9 cellular contexts compared by ENCODE assay signal in the genomic region with DNA sequence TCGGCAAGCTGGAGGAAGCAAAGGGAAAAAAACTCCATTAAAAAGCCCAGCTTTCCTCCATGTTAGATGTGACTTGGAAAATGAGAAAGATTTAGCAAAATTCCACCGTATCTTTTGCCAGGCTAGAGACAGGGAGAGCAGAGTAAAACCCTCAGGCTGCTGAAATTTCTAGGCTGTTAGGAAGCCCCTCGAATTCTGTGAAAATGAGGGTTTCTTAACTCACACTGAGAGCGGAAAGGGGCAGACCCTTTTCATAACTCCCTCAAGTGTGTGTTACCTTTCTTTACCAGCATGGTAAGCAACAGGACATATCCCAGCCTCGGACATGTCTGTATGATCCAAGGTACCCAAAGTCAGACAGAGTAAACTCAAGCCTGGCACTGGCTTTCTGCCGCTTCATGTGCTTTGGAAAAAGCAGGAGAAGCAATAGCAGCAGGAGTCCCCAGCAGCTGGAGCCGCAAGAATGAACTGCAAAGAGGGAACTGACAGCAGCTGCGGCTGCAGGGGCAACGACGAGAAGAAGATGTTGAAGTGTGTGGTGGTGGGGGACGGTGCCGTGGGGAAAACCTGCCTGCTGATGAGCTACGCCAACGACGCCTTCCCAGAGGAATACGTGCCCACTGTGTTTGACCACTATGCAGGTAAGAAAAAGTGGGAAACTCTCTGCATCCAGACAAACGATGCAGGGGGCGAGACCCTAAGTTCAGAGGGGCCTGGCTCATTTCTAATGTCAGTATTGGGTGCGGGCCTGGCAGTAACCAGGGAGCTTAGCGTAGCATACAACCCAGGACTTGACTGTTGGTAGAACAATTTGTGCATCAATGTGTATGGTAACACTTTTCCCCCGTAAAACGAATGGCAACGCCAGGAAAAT. TPM values are rescaled to one million over a fixed set of nuclear protein-coding genes. Genes with fewer than 3 reads are reported as not detected.
DNase-seq lines count a peak whose midpoint lies in the region; ATAC-seq and TF ChIP-seq lines count a peak whose summit lies in the region.
"Had no signal": no experiment of that assay in that cellular context is flagged by ENCODE, and none has a peak within 500 bp of the region (broad histone marks: within the 10 kb centered on the region; RNA-seq: fewer than 3 reads in every experiment).

Gene RHOJ, plus strand, starts transcription at position 37 of the 874 bp plus-strand sequence. Its CDS starts 427 bp downstream, at position 464.

- WGBS in lung, 2 donors, result 19 to 28% methylated on average over 23 of the region's 23 CpGs
- WGBS in transverse colon (ENCODE audit: low coverage in 1 of 2), 2 donors, result 14 to 38% methylated on average over 3 to 23 of the region's 23 CpGs

- H3K4me1 Mint-ChIP-seq in activated CD4-positive, alpha-beta T cell treated with anti-CD3 and anti-CD28 coated beads, Interleukin-2, amount 10 ng/mL, durations not matched to agents 7 days and 5 days, result no peaks in the 10 kb centered on the region

- H3K36me3 ChIP-seq in lung (ENCODE audit: control insufficient read depth in 2 of 2, insufficient read depth in 2 of 2, low read length in 2 of 2) (no peaks in the 10 kb centered on the region), transverse colon (no peaks in the 10 kb centered on the region)

- H3K27me3 ChIP-seq in lung (ENCODE audit: control insufficient read depth, insufficient read depth) (no peaks in the 10 kb centered on the region), transverse colon (no peaks in the 10 kb centered on the region)

- no peak within 1 kb of the TSS for H3K27ac Mint-ChIP-seq in activated CD4-positive, alpha-beta T cell treated with anti-CD3 and anti-CD28 coated beads, Interleukin-2, amount 10 ng/mL, durations not matched to agents 7 days and 5 days
- H3K27ac Mint-ChIP-seq: activated naive CD8-positive, alpha-beta T cell had no signal

- no peak for TF ChIP-seq EP300 in transverse colon (IDR thresholded peaks at IDR 0.05; ENCODE audit: low read depth)

- H3K4me3 Mint-ChIP-seq in activated CD4-positive, alpha-beta T cell treated with anti-CD3 and anti-CD28 coated beads, Interleukin-2, amount 10 ng/mL, durations not matched to agents 7 days and 5 days, result no peak within 1 kb of the TSS
- H3K4me3 Mint-ChIP-seq: activated naive CD8-positive, alpha-beta T cell had no signal

- H3K4me1 ChIP-seq in lung (ENCODE audit: control insufficient read depth in 2 of 2, insufficient read depth in 2 of 2, low read length in 2 of 2), result peaks cover 0 to 6% of the 10 kb centered on the region in 2 donors
- peaks cover 0 to 9% (median 0%) of the 10 kb centered on the region in 4 donors for H3K4me1 ChIP-seq in transverse colon

- CTCF ChIA-PET in activated CD4-positive, alpha-beta T cell treated with anti-CD3 and anti-CD28 coated beads, Interleukin-2, amount 10 ng/mL, durations not matched to agents 7 days and 5 days (lab: Charles Lee), result no interaction called here

- in situ Hi-C loops in transverse colon (cut with MboI; ENCODE audit: low pct_ligation_motif_present in 1 of 4, low pct_unique_long_range_greater_than_20kb in 1 of 4, low sequenced_read_pairs in 3 of 4), result no loop called here

- intact Hi-C loops in transverse colon (cut with DNase I; ENCODE audit: low total_unique reads), result no loop called here

- POLR2A ChIA-PET in activated CD4-positive, alpha-beta T cell treated with anti-CD3 and anti-CD28 coated beads, Interleukin-2, amount 10 ng/mL, durations not matched to agents 7 days and 5 days (lab: Charles Lee), result no interaction called here

- H3K36me3 Mint-ChIP-seq in activated CD4-positive, alpha-beta T cell treated with anti-CD3 and anti-CD28 coated beads, Interleukin-2, amount 10 ng/mL, durations not matched to agents 7 days and 5 days (ENCODE audit: low read depth), result no peaks in the 10 kb centered on the region
- H3K36me3 Mint-ChIP-seq: activated naive CD8-positive, alpha-beta T cell had no signal

- no peaks in the 10 kb centered on the region for H3K9me3 Mint-ChIP-seq in activated CD4-positive, alpha-beta T cell treated with anti-CD3 and anti-CD28 coated beads, Interleukin-2, amount 10 ng/mL, durations not matched to agents 7 days and 5 days

- peak; percentile 51 for DNase-seq in NCI-H2107 (lab: John Stamatoyannopoulos, UW)
- DNase-seq in dermis blood vessel endothelial cell, result peak; percentile 53
- DNase-seq in lung (ENCODE audit: low spot score), result no peak
- peak; percentile 11 for DNase-seq in transverse colon
- no peak for DNase-seq in activated CD4-positive, alpha-beta T cell treated with anti-CD3 and anti-CD28 coated beads, Interleukin-2, amount 10 ng/mL, durations not matched to agents 7 days and 5 days
- no peak for DNase-seq in NCI-H1436 (lab: John Stamatoyannopoulos, UW)
- no peak for DNase-seq in NCI-H2196 (lab: John Stamatoyannopoulos, UW; ENCODE audit: unreplicated experiment)

- H3K4me3 ChIP-seq in lung, result peak within 1 kb of the TSS; percentile 78
- peak within 1 kb of the TSS; percentile 30 to 45 (median 34) for H3K4me3 ChIP-seq in transverse colon

- ATAC-seq in lung (ENCODE audit: insufficient read depth, low FRiP score), result no peak
- no peak for ATAC-seq in GM18868 (IDR thresholded peaks at IDR 0.05; ENCODE audit: unreplicated experiment)

- peak within 1 kb of the TSS; percentile 81 to 91 for H3K27ac ChIP-seq in lung (ENCODE audit: low read depth in 1 of 2, low read length in 1 of 2)
- peak within 1 kb of the TSS; percentile 76 to 91 (median 84) for H3K27ac ChIP-seq in transverse colon

- TF ChIP-seq CTCF in lung (IDR thresholded peaks at IDR 0.05; ENCODE audit: control extremely low read depth, extremely low read depth) (no peak), transverse colon (IDR thresholded peaks at IDR 0.05) (no peak)

- H3K9me3 ChIP-seq in lung (ENCODE audit: control insufficient read depth in 2 of 2, insufficient read depth in 1 of 2, low read length in 1 of 2) (no peaks in the 10 kb centered on the region), transverse colon (no peaks in the 10 kb centered on the region)

- no peak for TF ChIP-seq POLR2A in transverse colon (IDR thresholded peaks at IDR 0.05)

- H3K27me3 Mint-ChIP-seq in activated CD4-positive, alpha-beta T cell treated with anti-CD3 and anti-CD28 coated beads, Interleukin-2, amount 10 ng/mL, durations not matched to agents 7 days and 5 days, result peaks cover 5% of the 10 kb centered on the region

RNA-seq across cellular contexts. Expression of gene RHOJ, which starts in this region (rescaled TPM):
- total RNA-seq in dermis blood vessel endothelial cell (76.3 and 115 TPM in 2 replicates), lung (10 to 100 TPM; 22.9 to 25.7 TPM), transverse colon (10 to 100 TPM in 2 of 4 donors, 1 to 10 TPM in 2; 2.9 to 23.7 (median 12.7) TPM)
- polyA plus RNA-seq in lung, result 10 to 100 TPM; 10.2 to 12.7 TPM
- not detected for total RNA-seq in activated CD4-positive, alpha-beta T cell treated with anti-CD3 and anti-CD28 coated beads, Interleukin-2, amount 10 ng/mL, durations not matched to agents 7 days and 5 days

Comparison
In these comparisons a context has a peak if more than half of its experiments do, and no peak if none do; other contexts are left out.
1. DNase-seq: peak in NCI-H2107 (single experiment), dermis blood vessel endothelial cell (single experiment) and transverse colon (single experiment); none in lung (single experiment), activated CD4-positive, alpha-beta T cell treated with anti-CD3 and anti-CD28 coated beads, Interleukin-2, amount 10 ng/mL, durations not matched to agents 7 days and 5 days (single experiment), NCI-H1436 (single experiment) and NCI-H2196 (single experiment).